ENCODE assay signal across 30 cellular contexts in genomic region chr1:162314226-162314625, GRCh38.
"Had no signal": no experiment of that assay in that cellular context is flagged by ENCODE, and none has a peak within 500 bp of the region (broad histone marks: within the 10 kb centered on the region; RNA-seq: fewer than 3 reads in every experiment).

No MANE protein-coding gene starts in this region.

- ATAC-seq: activated CD4-positive, CD25-positive, alpha-beta regulatory T cell treated with anti-CD3 and anti-CD28 coated beads, Interleukin-2, amount 50 U/mL, for 24 hours; activated CD8-positive, alpha-beta memory T cell treated with anti-CD3 and anti-CD28 coated beads, Interleukin-2, amount 10 ng/mL, durations not matched to agents 7 days and 5 days; activated CD8-positive, alpha-beta T cell treated with anti-CD3 and anti-CD28 coated beads, Interleukin-2, amount 10 ng/mL, durations not matched to agents 7 days and 5 days; activated naive CD4-positive, alpha-beta T cell treated with anti-CD3 and anti-CD28 coated beads, Interleukin-2, amount 50 U/mL, for 72 hours; esophagus mucosa had no signal

- H3K36me3 ChIP-seq: brain microvascular endothelial cell, WERI-Rb-1 had no signal

- DNase-seq: activated B cell treated with CpG ODN at 0.5 μM for 24 hours; activated CD4-positive, alpha-beta memory T cell treated with anti-CD3 and anti-CD28 coated beads for 36 hours; activated CD4-positive, alpha-beta T cell treated with anti-CD3 and anti-CD28 coated beads for 48 hours; activated CD4-positive, alpha-beta T cell treated with anti-CD3 and anti-CD28 coated beads, Interleukin-2, amount 50 U/mL, for 1 hour; activated CD8-positive, alpha-beta memory T cell treated with anti-CD3 and anti-CD28 coated beads, Interleukin-2, amount 10 ng/mL, durations not matched to agents 7 days and 5 days; activated CD8-positive, alpha-beta memory T cell treated with anti-CD3 and anti-CD28 coated beads, Interleukin-2, amount 50 U/mL, for 4 hours; activated CD8-positive, alpha-beta T cell treated with anti-CD3 and anti-CD28 coated beads, Interleukin-2, amount 10 ng/mL, durations not matched to agents 7 days and 5 days; activated gamma-delta T cell; activated naive CD4-positive, alpha-beta T cell; activated naive CD4-positive, alpha-beta T cell treated with anti-CD3 and anti-CD28 coated beads, Interleukin-2, amount 10 ng/mL, durations not matched to agents 7 days and 5 days; activated naive CD8-positive, alpha-beta T cell treated with anti-CD3 and anti-CD28 coated beads, Interleukin-2, amount 10 ng/mL, durations not matched to agents 7 days and 5 days; activated T-cell treated with anti-CD3 and anti-CD28 coated beads, Interleukin-2, amount 50 U/mL, for 1 hour; activated T-cell treated with anti-CD3 and anti-CD28 coated beads, Interleukin-2, amount 50 U/mL, for 48 hours; amniotic stem cell; anterior cingulate cortex; brain microvascular endothelial cell; dorsolateral prefrontal cortex; effector memory CD4-positive, alpha-beta T cell; endodermal cell; head of caudate nucleus; hippocampal formation; T1000; WERI-Rb-1 had no signal

- H3K27me3 ChIP-seq: brain microvascular endothelial cell, dorsolateral prefrontal cortex had no signal

- H3K4me3 ChIP-seq: coronary artery, dorsolateral prefrontal cortex had no signal

- FAIRE-seq: astrocyte, bronchial epithelial cell, frontal cortex had no signal

- H3K27ac ChIP-seq: brain microvascular endothelial cell, coronary artery, dorsolateral prefrontal cortex, WERI-Rb-1 had no signal
